ENCODE assay signal across 8 cellular contexts in genomic region chrX:74534569-74535038, GRCh38.
DNase-seq lines count a peak whose midpoint lies in the region; ATAC-seq and TF ChIP-seq lines count a peak whose summit lies in the region.

No MANE protein-coding gene starts in this region.

- H3K9me3 Mint-ChIP-seq in memory B cell (no peaks in the 10 kb centered on the region), glutamatergic neuron (ENCODE audit: unreplicated experiment) (no peaks in the 10 kb centered on the region)
- no peaks in the 10 kb centered on the region for H3K9me3 Mint-ChIP-seq in activated naive CD4-positive, alpha-beta T cell treated with anti-CD3 and anti-CD28 coated beads, Interleukin-2, amount 10 ng/mL, durations not matched to agents 7 days and 5 days

- 0 out of 2 replicates have a peak, but pooled peaks cover 2% of the 10 kb centered on the region for H3K36me3 ChIP-seq in SJCRH30

- H3K36me3 Mint-ChIP-seq in memory B cell (no peaks in the 10 kb centered on the region), glutamatergic neuron (ENCODE audit: unreplicated experiment) (no peaks in the 10 kb centered on the region)
- no peaks in the 10 kb centered on the region for H3K36me3 Mint-ChIP-seq in activated naive CD4-positive, alpha-beta T cell treated with anti-CD3 and anti-CD28 coated beads, Interleukin-2, amount 10 ng/mL, durations not matched to agents 7 days and 5 days

- H3K4me3 Mint-ChIP-seq in memory B cell (no peak overlapping the region), glutamatergic neuron (ENCODE audit: unreplicated experiment) (no peak overlapping the region)
- no peak overlapping the region for H3K4me3 Mint-ChIP-seq in activated naive CD4-positive, alpha-beta T cell treated with anti-CD3 and anti-CD28 coated beads, Interleukin-2, amount 10 ng/mL, durations not matched to agents 7 days and 5 days

- H3K9me3 ChIP-seq in SJCRH30 (replicated peaks), result no peaks in the 10 kb centered on the region

- no peaks in the 10 kb centered on the region for H3K27me3 ChIP-seq in SJCRH30

- H3K27ac Mint-ChIP-seq in memory B cell, result peak overlapping the region; percentile 58
- no peak overlapping the region for H3K27ac Mint-ChIP-seq in activated naive CD4-positive, alpha-beta T cell treated with anti-CD3 and anti-CD28 coated beads, Interleukin-2, amount 10 ng/mL, durations not matched to agents 7 days and 5 days
- H3K27ac Mint-ChIP-seq in glutamatergic neuron (ENCODE audit: unreplicated experiment), result no peak overlapping the region

- H3K27me3 Mint-ChIP-seq in memory B cell (no peaks in the 10 kb centered on the region), glutamatergic neuron (ENCODE audit: unreplicated experiment) (peaks cover 2% of the 10 kb centered on the region)
- peaks cover 12% of the 10 kb centered on the region for H3K27me3 Mint-ChIP-seq in activated naive CD4-positive, alpha-beta T cell treated with anti-CD3 and anti-CD28 coated beads, Interleukin-2, amount 10 ng/mL, durations not matched to agents 7 days and 5 days

- H3K4me1 Mint-ChIP-seq in memory B cell (peaks cover 10% of the 10 kb centered on the region), glutamatergic neuron (ENCODE audit: low read depth, unreplicated experiment) (peaks cover 4% of the 10 kb centered on the region)
- H3K4me1 Mint-ChIP-seq in activated naive CD4-positive, alpha-beta T cell treated with anti-CD3 and anti-CD28 coated beads, Interleukin-2, amount 10 ng/mL, durations not matched to agents 7 days and 5 days, result peaks cover 15% of the 10 kb centered on the region

- ATAC-seq in GM21423 (IDR thresholded peaks at IDR 0.05; ENCODE audit: unreplicated experiment) (peak; percentile 27), memory B cell (ENCODE audit: low read depth) (peak; percentile 26)

- CTCF ChIA-PET in activated naive CD4-positive, alpha-beta T cell treated with anti-CD3 and anti-CD28 coated beads, Interleukin-2, amount 10 ng/mL, durations not matched to agents 7 days and 5 days (lab: Charles Lee), result interaction anchor here (1.2 kb wide), 1 partner anchor 150 kb away, joined by 5 read pairs; no protein-coding TSS in a partner anchor

- peak overlapping the region; percentile 63 for H3K4me3 ChIP-seq in SJCRH30

- H3K4me1 ChIP-seq in SJCRH30, result peaks cover 17% of the 10 kb centered on the region

- H3K27ac ChIP-seq in SJCRH30, result peak overlapping the region; percentile 99

- DNase-seq in Daoy (ENCODE audit: low read depth) (peak; percentile 85), SJCRH30 (peak; percentile 30 to 46), memory B cell (ENCODE audit: low spot score in 2 of 2) (no peak), DMS53 (lab: John Stamatoyannopoulos, UW) (no peak), NCI-H1048 (lab: John Stamatoyannopoulos, UW) (no peak), glutamatergic neuron (no peak)
- no peak for DNase-seq in activated naive CD4-positive, alpha-beta T cell treated with anti-CD3 and anti-CD28 coated beads, Interleukin-2, amount 10 ng/mL, durations not matched to agents 7 days and 5 days

- TF ChIP-seq CTCF in glutamatergic neuron (IDR thresholded peaks at IDR 0.05; ENCODE audit: partially characterized antibody, unreplicated experiment), result no peak

Comparison
In these comparisons a context has a peak if more than half of its experiments do, and no peak if none do; other contexts are left out.
1. DNase-seq: peak in Daoy (single experiment) and SJCRH30 (2 of 2); none in memory B cell (0 of 2), DMS53 (single experiment), NCI-H1048 (single experiment), activated naive CD4-positive, alpha-beta T cell treated with anti-CD3 and anti-CD28 coated beads, Interleukin-2, amount 10 ng/mL, durations not matched to agents 7 days and 5 days (single experiment) and glutamatergic neuron (single experiment).